23 cellular contexts compared by ENCODE assay signal in the genomic region with DNA sequence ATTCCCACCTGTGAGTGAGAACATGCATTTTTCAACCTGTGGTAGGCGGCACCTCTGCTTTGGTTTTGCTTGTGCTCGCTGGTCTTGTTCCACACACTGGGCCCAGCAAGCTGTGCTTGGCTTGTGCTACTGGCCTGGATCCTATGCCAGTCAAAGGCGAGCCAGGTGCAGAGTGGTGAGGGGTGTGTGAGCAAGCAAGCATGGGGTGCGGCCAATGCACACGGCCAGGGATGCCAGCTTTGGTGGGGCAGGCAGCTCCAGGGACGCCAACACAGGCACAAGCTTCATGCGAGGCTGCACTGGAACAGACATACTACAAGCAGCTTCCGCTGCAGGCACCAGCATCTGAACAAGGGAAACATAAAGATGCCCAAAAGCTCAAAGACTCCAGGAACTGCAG.
"Had no signal": no experiment of that assay in that cellular context is flagged by ENCODE, and none has a peak within 500 bp of the region (broad histone marks: within the 10 kb centered on the region; RNA-seq: fewer than 3 reads in every experiment).

No MANE protein-coding gene starts in this region.

- DNase-seq: dermis blood vessel endothelial cell; dorsolateral prefrontal cortex; effector CD4-positive, alpha-beta T cell; effector memory CD4-positive, alpha-beta T cell; foreskin keratinocyte; heart right ventricle; hippocampal formation; kidney glomerular epithelial cell; left colon; left ventricle myocardium inferior; lower lobe of right lung; mesendoderm; midbrain; naive thymus-derived CD4-positive, alpha-beta T cell had no signal

- H3K4me1 ChIP-seq: esophagus muscularis mucosa, foreskin keratinocyte, gastroesophageal sphincter, heart right ventricle, left ventricle myocardium inferior, lower lobe of right lung had no signal

- H3K4me3 ChIP-seq: coronary artery, dorsolateral prefrontal cortex, esophagus muscularis mucosa, gastroesophageal sphincter, heart right ventricle, left ventricle myocardium inferior, lower lobe of right lung had no signal

- H3K36me3 ChIP-seq: esophagus muscularis mucosa, gastroesophageal sphincter, heart right ventricle, left ventricle myocardium inferior, lower lobe of right lung had no signal

- H3K9me3 ChIP-seq: esophagus muscularis mucosa, gastroesophageal sphincter, heart right ventricle, left ventricle myocardium inferior, lower lobe of right lung had no signal

- ATAC-seq: foreskin keratinocyte; gastroesophageal sphincter; heart right ventricle; left colon; left lobe of liver; naive thymus-derived CD4-positive, alpha-beta T cell had no signal

- H3K27ac ChIP-seq: coronary artery, dorsolateral prefrontal cortex, esophagus muscularis mucosa, foreskin keratinocyte, gastroesophageal sphincter, heart right ventricle, left ventricle myocardium inferior, lower lobe of right lung had no signal

- H3K27me3 ChIP-seq: dorsolateral prefrontal cortex, esophagus muscularis mucosa, foreskin keratinocyte, gastroesophageal sphincter, heart right ventricle had no signal

- FAIRE-seq: colon, endothelial cell of umbilical vein, frontal cortex, islet of Langerhans, keratinocyte had no signal
